In the genomic region with DNA sequence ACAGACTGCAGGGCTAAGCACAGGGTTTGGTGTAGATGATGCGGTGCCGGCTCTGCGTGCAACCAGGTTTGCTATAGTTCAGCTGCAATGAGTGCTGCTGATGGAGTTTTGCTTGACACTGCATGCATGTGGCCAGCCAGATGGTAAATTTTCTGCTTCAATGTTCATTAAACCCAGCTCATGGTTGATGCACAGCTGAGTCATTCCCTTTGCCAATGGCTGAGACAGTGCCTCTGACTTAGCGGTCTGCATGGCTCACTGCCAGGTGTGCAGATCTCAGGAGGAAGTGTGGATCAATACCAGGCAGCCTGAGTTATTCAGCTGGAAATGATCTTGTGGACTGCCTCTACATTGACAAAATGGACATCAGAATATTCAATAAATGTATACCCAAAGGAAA, we compare ENCODE assay signal across 12 cellular contexts.
DNase-seq lines count a peak whose midpoint lies in the region; ATAC-seq and TF ChIP-seq lines count a peak whose summit lies in the region.
"Had no signal": no experiment of that assay in that cellular context is flagged by ENCODE, and none has a peak within 500 bp of the region (broad histone marks: within the 10 kb centered on the region; RNA-seq: fewer than 3 reads in every experiment).

No MANE protein-coding gene starts in this region.

- DNase-seq in GM12865 (ENCODE audit: low read depth) (peak; percentile 62), RKO (ENCODE audit: low spot score) (peak; percentile 15), kidney epithelial cell (ENCODE audit: low read depth) (peak; percentile 95), NCI-H2227 treated with DMSO at 0.1 percent for 48 hours (lab: John Stamatoyannopoulos, UW) (no peak)
- DNase-seq in activated CD4-positive, alpha-beta T cell treated with anti-CD3 and anti-CD28 coated beads, Interleukin-2, amount 50 U/mL, for 48 hours: no peak
- DNase-seq in activated naive CD4-positive, alpha-beta T cell treated with Interleukin-2 at 50 U/mL for 16 hours: no peak
- no peak for DNase-seq in activated CD8-positive, alpha-beta memory T cell treated with anti-CD3 and anti-CD28 coated beads, Interleukin-2, amount 50 U/mL, for 4 hours
- DNase-seq: activated CD8-positive, alpha-beta T cell treated with anti-CD3 and anti-CD28 coated beads, Interleukin-2, amount 10 ng/mL, durations not matched to agents 7 days and 5 days; DMS153; occipital lobe had no signal

- H3K36me3 ChIP-seq in kidney epithelial cell (ENCODE audit: control insufficient read depth, insufficient read depth, low read length): no peaks in the 10 kb centered on the region

- H3K27me3 ChIP-seq in kidney epithelial cell (ENCODE audit: control insufficient read depth, insufficient read depth, low read length): no peaks in the 10 kb centered on the region

- peak; percentile 59 for ATAC-seq in HG03139 (IDR thresholded peaks at IDR 0.05; ENCODE audit: unreplicated experiment)
- ATAC-seq: activated CD8-positive, alpha-beta T cell treated with anti-CD3 and anti-CD28 coated beads, Interleukin-2, amount 10 ng/mL, durations not matched to agents 7 days and 5 days; Panc1 had no signal

- no peak overlapping the region for H3K4me3 ChIP-seq in GM12865 (ENCODE audit: low read depth, low read length)
- H3K4me3 ChIP-seq in kidney epithelial cell (ENCODE audit: low read depth, low read length): no peak overlapping the region

- TF ChIP-seq CTCF in GM12865 (IDR thresholded peaks at IDR 0.05; ENCODE audit: insufficient read depth, low read depth, low read length, missing control alignments) (no peak), kidney epithelial cell (IDR thresholded peaks at IDR 0.05; ENCODE audit: insufficient read depth, low read length, poor library complexity, severe bottlenecking) (no peak)

Comparison
In these comparisons a context has a peak if more than half of its experiments do, and no peak if none do; other contexts are left out.
1. DNase-seq: peak in GM12865 (single experiment), RKO (single experiment) and kidney epithelial cell (single experiment); none in activated CD4-positive, alpha-beta T cell treated with anti-CD3 and anti-CD28 coated beads, Interleukin-2, amount 50 U/mL, for 48 hours (0 of 2), activated naive CD4-positive, alpha-beta T cell treated with Interleukin-2 at 50 U/mL for 16 hours (single experiment), activated CD8-positive, alpha-beta memory T cell treated with anti-CD3 and anti-CD28 coated beads, Interleukin-2, amount 50 U/mL, for 4 hours (single experiment) and NCI-H2227 treated with DMSO at 0.1 percent for 48 hours (single experiment).